8 cellular contexts compared by ENCODE assay signal in the genomic region with DNA sequence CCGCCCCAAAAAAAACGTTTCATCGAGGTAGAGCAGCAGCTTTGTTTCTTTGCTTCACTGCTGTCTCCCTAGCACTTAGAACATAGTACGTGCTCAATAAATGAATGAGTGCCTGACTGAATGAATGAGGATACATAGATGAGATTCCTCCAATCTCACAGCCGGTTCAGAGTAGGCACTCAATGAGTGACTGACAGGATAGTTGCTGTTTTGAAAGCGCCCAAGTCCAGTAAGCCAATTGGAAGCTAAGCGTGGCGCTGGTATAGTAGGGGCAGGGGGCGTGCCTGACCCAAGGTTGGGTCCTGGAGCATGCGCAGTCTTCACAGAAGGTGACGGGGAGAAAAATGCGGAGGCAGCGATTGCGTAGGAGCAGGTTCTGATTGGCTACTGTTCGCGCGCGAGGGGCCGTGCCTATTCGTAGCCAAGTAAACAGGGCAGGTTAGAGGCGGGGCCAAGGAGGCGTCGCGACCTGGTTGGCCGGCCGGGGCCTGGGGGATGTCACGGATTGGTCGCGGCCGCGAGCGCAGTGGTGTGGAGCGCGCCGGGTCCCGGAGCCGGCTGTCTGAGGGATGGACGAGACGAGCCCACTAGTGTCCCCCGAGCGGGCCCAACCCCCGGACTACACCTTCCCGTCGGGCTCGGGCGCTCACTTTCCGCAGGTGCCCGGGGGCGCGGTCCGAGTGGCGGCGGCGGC. TPM values are rescaled to one million over a fixed set of nuclear protein-coding genes. Genes with fewer than 3 reads are reported as not detected.
DNase-seq lines count a peak whose midpoint lies in the region; ATAC-seq, FAIRE-seq and TF ChIP-seq lines count a peak whose summit lies in the region.

Gene PI4K2A (plus strand): TSS at position 498 of the 694 bp plus-strand sequence. CDS start 72 bp downstream, at position 570.

- H3K27me3 ChIP-seq in right atrium auricular region (no peaks in the 10 kb centered on the region), psoas muscle (ENCODE audit: insufficient read depth in 3 of 3, low read length in 2 of 3) (no peaks in the 10 kb centered on the region)

- H3K27ac ChIP-seq in right atrium auricular region (peak within 1 kb of the TSS; percentile 87 to 89), psoas muscle (peak within 1 kb of the TSS; percentile 84)

- H3K4me1 ChIP-seq in right atrium auricular region (peaks cover 0 to 16% of the 10 kb centered on the region in 2 donors), psoas muscle (peaks cover 14% of the 10 kb centered on the region)

- peak; percentile 80 for DNase-seq in NCI-H187 treated with DMSO at 0.1 percent for 48 hours (lab: John Stamatoyannopoulos, UW)
- peak; percentile 93 to 99 (median 99) for DNase-seq in T-helper 2 cell
- DNase-seq in anterior cingulate cortex (lab: John Stamatoyannopoulos, UW), result peak; percentile 92 to 99 (median 98)
- peak; percentile 100 for DNase-seq in right atrium auricular region (ENCODE audit: low spot score)
- peak; percentile 99 for DNase-seq in psoas muscle
- DNase-seq in urothelium cell line (ENCODE audit: low spot score), result peak; percentile 98

- peak; percentile 76 for TF ChIP-seq POLR2A in GM18505 (IDR thresholded peaks at IDR 0.05; ENCODE audit: borderline replicate concordance, extremely low read depth, insufficient read depth, insufficient read length)

- 2 to 5% (median 2%) methylated on average over 23 to 54 of the region's 54 CpGs for WGBS in psoas muscle, 3 donors

- ATAC-seq in GM18505 (IDR thresholded peaks at IDR 0.05; ENCODE audit: unreplicated experiment) (peak; percentile 96), HG02970 (IDR thresholded peaks at IDR 0.05; ENCODE audit: low FRiP score, unreplicated experiment) (peak; percentile 97), psoas muscle (peak; percentile 99 to 100 (median 99))

- H3K9me3 ChIP-seq in right atrium auricular region (no peaks in the 10 kb centered on the region), psoas muscle (no peaks in the 10 kb centered on the region)

- peak; percentile 92 for FAIRE-seq in urothelium cell line (lab: Jason Lieb, UNC)

- H3K4me3 ChIP-seq in right atrium auricular region (peak within 1 kb of the TSS; percentile 74 to 87), psoas muscle (peak within 1 kb of the TSS; percentile 90)

- peaks cover 5% of the 10 kb centered on the region for H3K36me3 ChIP-seq in right atrium auricular region
- H3K36me3 ChIP-seq in psoas muscle (ENCODE audit: insufficient read depth in 1 of 2, low read depth in 1 of 2), result peaks cover 0 to 15% of the 10 kb centered on the region in 2 donors

- intact Hi-C loops in psoas muscle (cut with DNase I), result no loop called here

- no peak for TF ChIP-seq CTCF in right atrium auricular region (IDR thresholded peaks at IDR 0.05)
- no peak for TF ChIP-seq CTCF in psoas muscle (IDR thresholded peaks at IDR 0.05)

RNA-seq across cellular contexts. Expression of gene PI4K2A, which starts in this region (rescaled TPM):
- 10 to 100 TPM; 14.7 to 20.2 TPM for total RNA-seq in right atrium auricular region
- total RNA-seq in psoas muscle, result 10 to 100 TPM; 11.5 to 14.1 (median 11.9) TPM
- 10 to 100 TPM in 2 of 3 donors, 1 to 10 TPM in 1; 8.9 to 22.9 (median 15.6) TPM for polyA plus RNA-seq in psoas muscle

Comparison
In these comparisons a context has a peak if more than half of its experiments do, and no peak if none do; other contexts are left out.
1. Peak in every context shown above with its lines: DNase-seq, ATAC-seq, H3K4me3 ChIP-seq and H3K27ac ChIP-seq.